21 cellular contexts compared by ENCODE assay signal in the genomic region with DNA sequence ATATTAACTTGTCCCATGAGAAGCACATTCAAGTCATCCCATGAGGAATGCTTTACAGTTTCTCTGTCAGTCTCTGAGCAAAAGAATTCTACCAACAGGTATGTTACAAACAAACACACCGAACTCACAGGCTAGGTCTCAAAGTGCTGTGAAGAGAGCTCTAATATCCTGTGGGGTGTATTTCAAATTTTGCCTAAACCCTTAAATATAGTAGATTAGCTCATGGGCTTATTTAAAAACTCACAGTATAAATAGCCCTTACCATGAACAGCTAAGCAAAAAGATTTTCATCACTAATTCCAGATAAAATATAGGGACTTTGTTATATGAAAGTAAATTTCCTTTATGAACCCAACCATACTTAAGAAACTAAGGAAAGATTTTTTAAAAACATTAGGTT.
A peak's percentile ranks its signal among the peaks of the same experiment; 100 is the strongest.
DNase-seq lines count a peak whose midpoint lies in the region; ATAC-seq, FAIRE-seq and TF ChIP-seq lines count a peak whose summit lies in the region.
"Had no signal": no experiment of that assay in that cellular context is flagged by ENCODE, and none has a peak within 500 bp of the region (broad histone marks: within the 10 kb centered on the region; RNA-seq: fewer than 3 reads in every experiment).

No MANE protein-coding gene starts in this region.

- no peaks in the 10 kb centered on the region for H3K9me3 Mint-ChIP-seq in activated T-helper 1 cell treated with anti-CD3 and anti-CD28 coated beads, Interleukin-12 subunit alpha, Interleukin-12 subunit beta, Interleukin-2, Interleukin-4 antibody, amounts not matched to agents 30 ng/mL and 10 ng/mL and 1 ng/mL, durations not matched to agents 14 hours and 24 hours and 36 hours

- no peaks in the 10 kb centered on the region for H3K79me2 ChIP-seq in endothelial cell of umbilical vein (ENCODE audit: control insufficient read depth, insufficient read depth, low read length)

- H3K4me3 Mint-ChIP-seq in activated T-helper 1 cell treated with anti-CD3 and anti-CD28 coated beads, Interleukin-12 subunit alpha, Interleukin-12 subunit beta, Interleukin-2, Interleukin-4 antibody, amounts not matched to agents 30 ng/mL and 10 ng/mL and 1 ng/mL, durations not matched to agents 14 hours and 24 hours and 36 hours = no peak overlapping the region
- H3K4me3 Mint-ChIP-seq: CD4-positive, alpha-beta T cell; IgD-negative memory B cell had no signal

- no peaks in the 10 kb centered on the region for H4K20me1 ChIP-seq in endothelial cell of umbilical vein (replicated peaks; ENCODE audit: control insufficient read depth, extremely low read depth, insufficient read depth, low read length)

- H3K9ac ChIP-seq in HUES48 (ENCODE audit: low read depth, low read length) (no peak overlapping the region), endothelial cell of umbilical vein (replicated peaks; ENCODE audit: extremely low read depth, insufficient read depth, low read length) (no peak overlapping the region)
- H3K9ac ChIP-seq: GM23248 had no signal

- H3K27ac Mint-ChIP-seq in activated T-helper 1 cell treated with anti-CD3 and anti-CD28 coated beads, Interleukin-12 subunit alpha, Interleukin-12 subunit beta, Interleukin-2, Interleukin-4 antibody, amounts not matched to agents 30 ng/mL and 10 ng/mL and 1 ng/mL, durations not matched to agents 14 hours and 24 hours and 36 hours = no peak overlapping the region
- H3K27ac Mint-ChIP-seq: CD4-positive, alpha-beta T cell; IgD-negative memory B cell had no signal

- no peaks in the 10 kb centered on the region for H3K9me3 ChIP-seq in cardiac muscle cell (ENCODE audit: low read depth)
- H3K9me3 ChIP-seq in HUES48 (ENCODE audit: control insufficient read depth, insufficient read depth, low read length) = no peaks in the 10 kb centered on the region
- no peaks in the 10 kb centered on the region for H3K9me3 ChIP-seq in endothelial cell of umbilical vein (replicated peaks; ENCODE audit: control insufficient read depth, insufficient read depth, low read length)
- H3K9me3 ChIP-seq in gastrocnemius medialis = no peaks in the 10 kb centered on the region

- TF ChIP-seq POLR2A in endothelial cell of umbilical vein (IDR thresholded peaks at IDR 0.05; ENCODE audit: low read depth, low read length) (no peak), gastrocnemius medialis (IDR thresholded peaks at IDR 0.05) (no peak)

- H3K27ac ChIP-seq in cardiac muscle cell (peak overlapping the region; percentile 7), HUES48 (ENCODE audit: low read depth, low read length) (peak overlapping the region; percentile 0), endothelial cell of umbilical vein (ENCODE audit: insufficient read depth, low read depth, low read length) (no peak overlapping the region), gastrocnemius medialis (peak overlapping the region; percentile 65 to 76 (median 72))
- H3K27ac ChIP-seq: 22Rv1, C4-2B, GM23248 had no signal

- H2AFZ ChIP-seq in endothelial cell of umbilical vein (ENCODE audit: low read depth, low read length) = peak overlapping the region; percentile 8
- H2AFZ ChIP-seq: GM23248 had no signal

- POLR2A ChIA-PET in endothelial cell of umbilical vein (lab: Charles Lee) = interaction anchor here (0.7 kb wide), 1 partner anchor 28 kb away, joined by 7 read pairs; no protein-coding TSS in a partner anchor

- no peaks in the 10 kb centered on the region for H3K4me1 Mint-ChIP-seq in activated T-helper 1 cell treated with anti-CD3 and anti-CD28 coated beads, Interleukin-12 subunit alpha, Interleukin-12 subunit beta, Interleukin-2, Interleukin-4 antibody, amounts not matched to agents 30 ng/mL and 10 ng/mL and 1 ng/mL, durations not matched to agents 14 hours and 24 hours and 36 hours (ENCODE audit: low read depth)
- H3K4me1 Mint-ChIP-seq: IgD-negative memory B cell had no signal

- no peak overlapping the region for H3K4me2 ChIP-seq in endothelial cell of umbilical vein (ENCODE audit: insufficient read depth, low read length)

- FAIRE-seq in endothelial cell of umbilical vein (lab: Jason Lieb, UNC) = no peak
- FAIRE-seq: G401.6, GM12891, GM19239, H54, HepG2, HTR-8/SVneo had no signal

- TF ChIP-seq CTCF in cardiac muscle cell (IDR thresholded peaks at IDR 0.05; ENCODE audit: low read depth, low read length) = no peak
- TF ChIP-seq CTCF in endothelial cell of umbilical vein (IDR thresholded peaks at IDR 0.05; ENCODE audit: extremely low read depth in 1 of 2, insufficient read depth in 1 of 2, low read depth in 1 of 2, low read length in 2 of 2) = no peak
- TF ChIP-seq CTCF in gastrocnemius medialis (IDR thresholded peaks at IDR 0.05 in 4 of 5, conservative IDR thresholded peaks at IDR 0.05 in 1 of 5) = no peak

- in situ Hi-C loops in gastrocnemius medialis (cut with MboI; ENCODE audit: low sequenced_read_pairs in 4 of 4) = no loop called here

- H3K9me1 ChIP-seq in endothelial cell of umbilical vein (replicated peaks; ENCODE audit: control insufficient read depth, extremely low read depth, insufficient read depth, low read length) = no peaks in the 10 kb centered on the region

- intact Hi-C loops in cardiac septum (cut with DNase I) = no loop called here
- intact Hi-C loops in endothelial cell of umbilical vein (cut with micrococcal nuclease) = loop anchor here (5.0 kb wide), 1 partner anchor 119 kb away; no protein-coding TSS in a partner anchor
- intact Hi-C loops in gastrocnemius medialis (cut with DNase I; ENCODE audit: low total_unique reads) = loop anchor here (5.0 kb wide), 1 partner anchor 1764 kb away; a partner anchor contains a TSS
- intact Hi-C loops in activated T-helper 1 cell treated with anti-CD3 and anti-CD28 coated beads, Interleukin-12 subunit alpha, Interleukin-12 subunit beta, Interleukin-2, Interleukin-4 antibody, amounts not matched to agents 30 ng/mL and 10 ng/mL and 1 ng/mL, durations not matched to agents 14 hours and 24 hours and 36 hours (cut with micrococcal nuclease) = no loop called here

- CTCF ChIA-PET in endothelial cell of umbilical vein (lab: Charles Lee) = no interaction called here

- H3K27me3 Mint-ChIP-seq in activated T-helper 1 cell treated with anti-CD3 and anti-CD28 coated beads, Interleukin-12 subunit alpha, Interleukin-12 subunit beta, Interleukin-2, Interleukin-4 antibody, amounts not matched to agents 30 ng/mL and 10 ng/mL and 1 ng/mL, durations not matched to agents 14 hours and 24 hours and 36 hours (ENCODE audit: insufficient read depth) = peaks cover 15% of the 10 kb centered on the region

- DNase-seq in cardiac muscle cell (ENCODE audit: low read depth in 1 of 2, low spot score in 1 of 2) (no peak), cardiac septum (ENCODE audit: low spot score) (no peak), endothelial cell of umbilical vein (ENCODE audit: low read depth, low spot score) (no peak), gastrocnemius medialis (no peak)
- DNase-seq in activated T-helper 1 cell treated with anti-CD3 and anti-CD28 coated beads, Interleukin-12 subunit alpha, Interleukin-12 subunit beta, Interleukin-2, Interleukin-4 antibody, amounts not matched to agents 30 ng/mL and 10 ng/mL and 1 ng/mL, durations not matched to agents 14 hours and 24 hours and 36 hours (ENCODE audit: low spot score) = no peak
- DNase-seq: Caco-2; CD4-positive, alpha-beta T cell; GM23248; HCEC 1CT had no signal

- ATAC-seq in gastrocnemius medialis = peak; percentile 53 to 80
- ATAC-seq in GM21723 (IDR thresholded peaks at IDR 0.05; ENCODE audit: unreplicated experiment) = no peak
- no peak for ATAC-seq in HG03045 (IDR thresholded peaks at IDR 0.05; ENCODE audit: unreplicated experiment)
- ATAC-seq: HepG2 had no signal

- dilution Hi-C loops in endothelial cell of umbilical vein (cut with MboI; ENCODE audit: extremely low pct_ligation_motif_present, low sequenced_read_pairs) = no loop called here

- no peak overlapping the region for H3K4me3 ChIP-seq in cardiac muscle cell
- no peak overlapping the region for H3K4me3 ChIP-seq in HUES48 (ENCODE audit: low read depth, low read length)
- H3K4me3 ChIP-seq in endothelial cell of umbilical vein (replicated peaks in 1 of 3; ENCODE audit: insufficient read depth in 1 of 3, low read depth in 1 of 3, low read length in 3 of 3) = no peak overlapping the region
- H3K4me3 ChIP-seq in gastrocnemius medialis = no peak overlapping the region
- H3K4me3 ChIP-seq: GM23248 had no signal

- BruUV-seq in endothelial cell of umbilical vein (replicated peaks; lab: Mats Ljungman, UMichigan) = no TSS peak

- H3K36me3 Mint-ChIP-seq in activated T-helper 1 cell treated with anti-CD3 and anti-CD28 coated beads, Interleukin-12 subunit alpha, Interleukin-12 subunit beta, Interleukin-2, Interleukin-4 antibody, amounts not matched to agents 30 ng/mL and 10 ng/mL and 1 ng/mL, durations not matched to agents 14 hours and 24 hours and 36 hours (ENCODE audit: low read depth) = no peaks in the 10 kb centered on the region
- H3K36me3 Mint-ChIP-seq: IgD-negative memory B cell had no signal

- H3K36me3 ChIP-seq in cardiac muscle cell = peaks cover 16% of the 10 kb centered on the region
- no peaks in the 10 kb centered on the region for H3K36me3 ChIP-seq in HUES48 (ENCODE audit: control insufficient read depth, insufficient read depth, low read length)
- no peaks in the 10 kb centered on the region for H3K36me3 ChIP-seq in endothelial cell of umbilical vein (ENCODE audit: control insufficient read depth in 2 of 2, extremely low read depth in 1 of 2, insufficient read depth in 2 of 2, low read length in 2 of 2)
- peaks cover 0 to 8% of the 10 kb centered on the region in 2 donors for H3K36me3 ChIP-seq in gastrocnemius medialis

- H3K27me3 ChIP-seq in cardiac muscle cell (no peaks in the 10 kb centered on the region), HUES48 (ENCODE audit: control insufficient read depth, insufficient read depth, low read length) (no peaks in the 10 kb centered on the region), endothelial cell of umbilical vein (ENCODE audit: control insufficient read depth in 2 of 2, insufficient read depth in 2 of 2, low read length in 2 of 2) (no peaks in the 10 kb centered on the region), gastrocnemius medialis (no peaks in the 10 kb centered on the region)

- H3K4me1 ChIP-seq in cardiac muscle cell (ENCODE audit: low read depth) (peaks cover 37% of the 10 kb centered on the region), HUES48 (ENCODE audit: control insufficient read depth, insufficient read depth, low read length) (0 out of 2 replicates have a peak, but pooled peaks cover 9% of the 10 kb centered on the region), endothelial cell of umbilical vein (ENCODE audit: control insufficient read depth, extremely low read depth, insufficient read depth, low read length) (peaks cover 59% of the 10 kb centered on the region), gastrocnemius medialis (peaks cover 77 to 78% of the 10 kb centered on the region in 2 donors)

TF ChIP-seq in endothelial cell of umbilical vein, 7 proteins besides CTCF, POLR2A, EP300 and RAD21:
- TF ChIP-seq FOS (IDR thresholded peaks at IDR 0.05; ENCODE audit: borderline replicate concordance, insufficient read depth, low read length) (no peak), POLR2AphosphoS5 (IDR thresholded peaks at IDR 0.05; ENCODE audit: insufficient read depth, low read depth, low read length) (no peak)

Comparison
In these comparisons a context has a peak if more than half of its experiments do, and no peak if none do; other contexts are left out.
1. ATAC-seq: peak in gastrocnemius medialis (2 of 2); none in GM21723 (single experiment) and HG03045 (single experiment).
2. intact Hi-C loops: an anchor here in endothelial cell of umbilical vein (5.0 kb wide) and gastrocnemius medialis (5.0 kb wide); none called in cardiac septum and activated T-helper 1 cell treated with anti-CD3 and anti-CD28 coated beads, Interleukin-12 subunit alpha, Interleukin-12 subunit beta, Interleukin-2, Interleukin-4 antibody, amounts not matched to agents 30 ng/mL and 10 ng/mL and 1 ng/mL, durations not matched to agents 14 hours and 24 hours and 36 hours.